ENCODE assay signal across 1 cellular context in genomic region chr2:98911376-98912154, GRCh38.
TF ChIP-seq lines count a peak whose summit lies in the region.

No MANE protein-coding gene starts in this region.

TF ChIP-seq in HepG2, 621 proteins besides CTCF, POLR2A, EP300 and RAD21 (continued from another document and continues in another):
- TF ChIP-seq TERF1 (CRISPR knock-in tag; IDR thresholded peaks at IDR 0.05) (no peak), ZNF678 (CRISPR knock-in tag; IDR thresholded peaks at IDR 0.05) (no peak), NONO (IDR thresholded peaks at IDR 0.05) (no peak), NONO (CRISPR knock-in tag; conservative IDR thresholded peaks at IDR 0.05) (0 out of 2 replicates have a peak, but pooled peaks have one; percentile 6), CENPT (CRISPR knock-in tag; IDR thresholded peaks at IDR 0.05; ENCODE audit: low read depth) (no peak), ZNF343 (CRISPR knock-in tag; IDR thresholded peaks at IDR 0.05) (no peak), ZNF788 (CRISPR knock-in tag; IDR thresholded peaks at IDR 0.05; ENCODE audit: borderline replicate concordance) (no peak), MED13 (CRISPR knock-in tag; IDR thresholded peaks at IDR 0.05) (no peak), SSRP1 (CRISPR knock-in tag; IDR thresholded peaks at IDR 0.05) (no peak), STAT5B (CRISPR knock-in tag; IDR thresholded peaks at IDR 0.05) (no peak), SATB2 (CRISPR knock-in tag; IDR thresholded peaks at IDR 0.05) (no peak), ZNF605 (CRISPR knock-in tag; IDR thresholded peaks at IDR 0.05) (0 out of 2 replicates have a peak, but pooled peaks have one; percentile 10), ZMYM3 (CRISPR knock-in tag; IDR thresholded peaks at IDR 0.05) (no peak), CREB3 (CRISPR knock-in tag; IDR thresholded peaks at IDR 0.05) (no peak), YEATS2 (CRISPR knock-in tag; IDR thresholded peaks at IDR 0.05; ENCODE audit: borderline replicate concordance) (no peak), NR1H2 (CRISPR knock-in tag; IDR thresholded peaks at IDR 0.05; ENCODE audit: borderline replicate concordance, low read depth) (no peak), ZNF431 (CRISPR knock-in tag; IDR thresholded peaks at IDR 0.05; ENCODE audit: borderline replicate concordance, low read depth) (no peak), WIZ (CRISPR knock-in tag; IDR thresholded peaks at IDR 0.05) (no peak), PRDM4 (CRISPR knock-in tag; IDR thresholded peaks at IDR 0.05; ENCODE audit: borderline replicate concordance) (no peak), MTERF4 (CRISPR knock-in tag; IDR thresholded peaks at IDR 0.05) (no peak), SMARCC2 (IDR thresholded peaks at IDR 0.05) (no peak), GATAD2A (CRISPR knock-in tag; IDR thresholded peaks at IDR 0.05) (peak; percentile 92), DRAP1 (CRISPR knock-in tag; IDR thresholded peaks at IDR 0.05) (no peak), ARID5B (CRISPR knock-in tag; IDR thresholded peaks at IDR 0.05) (peak; percentile 81), TEAD3 (CRISPR knock-in tag; optimal IDR thresholded peaks at IDR 0.05; ENCODE audit: borderline replicate concordance) (peak; percentile 92), TRAFD1 (CRISPR knock-in tag; IDR thresholded peaks at IDR 0.05; ENCODE audit: borderline replicate concordance) (no peak), ZNF275 (CRISPR knock-in tag; IDR thresholded peaks at IDR 0.05; ENCODE audit: borderline replicate concordance) (no peak), ZFP1 (CRISPR knock-in tag; IDR thresholded peaks at IDR 0.05) (no peak), ZNF547 (CRISPR knock-in tag; IDR thresholded peaks at IDR 0.05) (0 out of 2 replicates have a peak, but pooled peaks have one; percentile 24), ZNF816 (CRISPR knock-in tag; IDR thresholded peaks at IDR 0.05; ENCODE audit: borderline replicate concordance) (no peak), TCF12 (IDR thresholded peaks at IDR 0.05) (no peak), TCF12 (CRISPR knock-in tag; IDR thresholded peaks at IDR 0.05) (0 out of 2 replicates have a peak, but pooled peaks have one; percentile 35), ZNF83 (CRISPR knock-in tag; IDR thresholded peaks at IDR 0.05; ENCODE audit: borderline replicate concordance) (no peak), FOXK2 (IDR thresholded peaks at IDR 0.05) (no peak), ZNF260 (CRISPR knock-in tag; IDR thresholded peaks at IDR 0.05; ENCODE audit: borderline replicate concordance, low read depth) (no peak), HOMEZ (CRISPR knock-in tag; IDR thresholded peaks at IDR 0.05; ENCODE audit: low read depth) (no peak), GFI1 (CRISPR knock-in tag; IDR thresholded peaks at IDR 0.05; ENCODE audit: borderline replicate concordance) (no peak), CHD2 (IDR thresholded peaks at IDR 0.05; ENCODE audit: low read depth, low read length) (no peak), TCF7L2 (IDR thresholded peaks at IDR 0.05; ENCODE audit: low read depth, low read length) (no peak), ZNF570 (CRISPR knock-in tag; IDR thresholded peaks at IDR 0.05; ENCODE audit: borderline replicate concordance) (no peak), HDAC6 (IDR thresholded peaks at IDR 0.05; ENCODE audit: low read depth, low read length) (no peak), E2F2 (CRISPR knock-in tag; IDR thresholded peaks at IDR 0.05; ENCODE audit: borderline replicate concordance) (no peak), PHF8 (CRISPR knock-in tag; IDR thresholded peaks at IDR 0.05) (no peak), ZBTB26 (CRISPR knock-in tag; IDR thresholded peaks at IDR 0.05; ENCODE audit: borderline replicate concordance) (no peak), DBP (CRISPR knock-in tag; IDR thresholded peaks at IDR 0.05; ENCODE audit: not compliant biosample characterization) (no peak), ZNF644 (CRISPR knock-in tag; IDR thresholded peaks at IDR 0.05; ENCODE audit: low read depth) (no peak; the same call in 1 of the 2 replicates), REPIN1 (CRISPR knock-in tag; IDR thresholded peaks at IDR 0.05; ENCODE audit: borderline replicate concordance, low read depth) (peak; percentile 30; the same call in 1 of the 2 replicates)
